In the genomic region with DNA sequence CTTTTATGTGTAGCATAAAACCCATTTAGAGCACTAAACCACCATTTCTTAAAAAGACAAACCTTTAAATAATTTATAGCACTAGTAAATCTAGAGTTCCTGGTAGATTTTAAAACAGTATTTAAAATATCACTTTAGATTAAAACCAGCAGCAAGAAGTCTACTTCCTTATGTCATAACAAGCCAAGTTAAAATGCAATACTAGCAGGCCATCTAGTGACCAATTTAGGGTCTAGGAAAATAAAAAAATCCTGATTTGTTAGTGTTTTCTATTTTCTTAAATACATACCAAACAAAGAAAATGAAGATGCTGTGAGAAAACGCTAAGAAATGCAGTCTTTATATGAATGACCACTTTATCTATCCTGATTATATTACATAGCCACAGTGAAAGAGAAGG, we compare ENCODE assay signal across 1 cellular context.
TF ChIP-seq lines count a peak whose summit lies in the region.

No MANE protein-coding gene starts in this region.

TF ChIP-seq in GM12878, 131 proteins besides CTCF, POLR2A, EP300 and RAD21 (continued from another document):
- TF ChIP-seq ZNF592 (IDR thresholded peaks at IDR 0.05) (no peak), MTA3 (IDR thresholded peaks at IDR 0.05; ENCODE audit: borderline replicate concordance, low read length) (no peak), MYC (IDR thresholded peaks at IDR 0.05; ENCODE audit: insufficient read depth, insufficient read length, insufficient replicate concordance, low read length, severe bottlenecking) (no peak), GABPA (IDR thresholded peaks at IDR 0.05; ENCODE audit: low read depth) (no peak), CEBPB (IDR thresholded peaks at IDR 0.05; ENCODE audit: borderline replicate concordance in 1 of 2, low read depth in 2 of 2, low read length in 2 of 2) (no peak), LARP7 (IDR thresholded peaks at IDR 0.05) (no peak), MTA2 (IDR thresholded peaks at IDR 0.05; ENCODE audit: low read depth) (no peak), MEF2A (IDR thresholded peaks at IDR 0.05; ENCODE audit: insufficient read depth, low read depth, low read length) (no peak), TARDBP (IDR thresholded peaks at IDR 0.05; ENCODE audit: borderline replicate concordance) (no peak), RELB (IDR thresholded peaks at IDR 0.05; ENCODE audit: low read depth) (no peak), PKNOX1 (IDR thresholded peaks at IDR 0.05) (no peak), ZSCAN29 (IDR thresholded peaks at IDR 0.05) (no peak), BACH1 (IDR thresholded peaks at IDR 0.05; ENCODE audit: borderline replicate concordance) (no peak), ETV6 (conservative IDR thresholded peaks at IDR 0.05 in 1 of 2, IDR thresholded peaks at IDR 0.05 in 1 of 2; ENCODE audit: borderline replicate concordance in 1 of 2, low read depth in 1 of 2) (no peak)
- TF ChIP-seq, protein P1, sequence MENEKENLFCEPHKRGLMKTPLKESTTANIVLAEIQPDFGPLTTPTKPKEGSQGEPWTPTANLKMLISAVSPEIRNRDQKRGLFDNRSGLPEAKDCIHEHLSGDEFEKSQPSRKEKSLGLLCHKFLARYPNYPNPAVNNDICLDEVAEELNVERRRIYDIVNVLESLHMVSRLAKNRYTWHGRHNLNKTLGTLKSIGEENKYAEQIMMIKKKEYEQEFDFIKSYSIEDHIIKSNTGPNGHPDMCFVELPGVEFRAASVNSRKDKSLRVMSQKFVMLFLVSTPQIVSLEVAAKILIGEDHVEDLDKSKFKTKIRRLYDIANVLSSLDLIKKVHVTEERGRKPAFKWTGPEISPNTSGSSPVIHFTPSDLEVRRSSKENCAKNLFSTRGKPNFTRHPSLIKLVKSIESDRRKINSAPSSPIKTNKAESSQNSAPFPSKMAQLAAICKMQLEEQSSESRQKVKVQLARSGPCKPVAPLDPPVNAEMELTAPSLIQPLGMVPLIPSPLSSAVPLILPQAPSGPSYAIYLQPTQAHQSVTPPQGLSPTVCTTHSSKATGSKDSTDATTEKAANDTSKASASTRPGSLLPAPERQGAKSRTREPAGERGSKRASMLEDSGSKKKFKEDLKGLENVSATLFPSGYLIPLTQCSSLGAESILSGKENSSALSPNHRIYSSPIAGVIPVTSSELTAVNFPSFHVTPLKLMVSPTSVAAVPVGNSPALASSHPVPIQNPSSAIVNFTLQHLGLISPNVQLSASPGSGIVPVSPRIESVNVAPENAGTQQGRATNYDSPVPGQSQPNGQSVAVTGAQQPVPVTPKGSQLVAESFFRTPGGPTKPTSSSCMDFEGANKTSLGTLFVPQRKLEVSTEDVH (IDR thresholded peaks at IDR 0.05; ENCODE audit: low read depth, partially characterized antibody), result no peak
